Comparison of ENCODE assay signal across 2 cellular contexts in genomic region chr17:78237403-78238012, GRCh38.
TF ChIP-seq lines count a peak whose summit lies in the region.

No MANE protein-coding gene starts in this region.

TF ChIP-seq in SK-N-SH, 30 proteins besides CTCF, POLR2A, EP300 and RAD21:
- no peak for TF ChIP-seq TEAD4 (IDR thresholded peaks at IDR 0.05; ENCODE audit: borderline replicate concordance, insufficient read depth)
- TF ChIP-seq FOSL2 (IDR thresholded peaks at IDR 0.05; ENCODE audit: borderline replicate concordance, low read depth): no peak

TF ChIP-seq in SK-N-SH treated with all-trans-retinoic acid at 6 μM for 48 hours, 23 proteins besides CTCF, POLR2A, EP300 and RAD21:
- TF ChIP-seq TOX (CRISPR knock-in tag; IDR thresholded peaks at IDR 0.05; ENCODE audit: borderline replicate concordance): no peak
TF ChIP-seq in SK-N-SH treated with all-trans-retinoic acid at 6 μM for 48 hours: peak in this region for 0.
